Comparison of ENCODE assay signal across 16 cellular contexts in genomic region chr10:70940834-70941568, GRCh38. TPM values are rescaled to one million over a fixed set of nuclear protein-coding genes. Genes with fewer than 3 reads are reported as not detected.
DNase-seq lines count a peak whose midpoint lies in the region; ATAC-seq and TF ChIP-seq lines count a peak whose summit lies in the region.
"Had no signal": no experiment of that assay in that cellular context is flagged by ENCODE, and none has a peak within 500 bp of the region (broad histone marks: within the 10 kb centered on the region; RNA-seq: fewer than 3 reads in every experiment).

No MANE protein-coding gene starts in this region.

- WGBS in psoas muscle, 3 donors = 46 to 51% (median 49%) methylated on average over 6 of the region's 6 CpGs

- H3K4me3 Mint-ChIP-seq in activated T-helper 17 cell treated with anti-CD3 and anti-CD28 coated beads, Interleukin-2, amount 50 U/mL, for 72 hours = no peak overlapping the region
- H3K4me3 Mint-ChIP-seq: activated T-helper 1 cell treated with anti-CD3 and anti-CD28 coated beads, Interleukin-12 subunit alpha, Interleukin-12 subunit beta, Interleukin-2, Interleukin-4 antibody, amounts not matched to agents 30 ng/mL and 10 ng/mL and 1 ng/mL, durations not matched to agents 14 hours and 24 hours and 36 hours; nephron progenitor cell had no signal

- no peak overlapping the region for H3K27ac Mint-ChIP-seq in activated T-helper 17 cell treated with anti-CD3 and anti-CD28 coated beads, Interleukin-2, amount 50 U/mL, for 72 hours
- H3K27ac Mint-ChIP-seq: activated T-helper 1 cell treated with anti-CD3 and anti-CD28 coated beads, Interleukin-12 subunit alpha, Interleukin-12 subunit beta, Interleukin-2, Interleukin-4 antibody, amounts not matched to agents 30 ng/mL and 10 ng/mL and 1 ng/mL, durations not matched to agents 14 hours and 24 hours and 36 hours; nephron progenitor cell had no signal

- no peaks in the 10 kb centered on the region for H3K4me1 Mint-ChIP-seq in activated T-helper 17 cell treated with anti-CD3 and anti-CD28 coated beads, Interleukin-2, amount 50 U/mL, for 72 hours

- TF ChIP-seq CTCF in psoas muscle (IDR thresholded peaks at IDR 0.05) = no peak

- TF ChIP-seq POLR2A in erythroblast (IDR thresholded peaks at IDR 0.05; ENCODE audit: low read length) = no peak

- H3K4me1 ChIP-seq in psoas muscle = peaks cover 7% of the 10 kb centered on the region
- H3K4me1 ChIP-seq: upper lobe of left lung had no signal

- H3K9me3 Mint-ChIP-seq in activated T-helper 17 cell treated with anti-CD3 and anti-CD28 coated beads, Interleukin-2, amount 50 U/mL, for 72 hours = no peaks in the 10 kb centered on the region
- H3K9me3 Mint-ChIP-seq: activated T-helper 1 cell treated with anti-CD3 and anti-CD28 coated beads, Interleukin-12 subunit alpha, Interleukin-12 subunit beta, Interleukin-2, Interleukin-4 antibody, amounts not matched to agents 30 ng/mL and 10 ng/mL and 1 ng/mL, durations not matched to agents 14 hours and 24 hours and 36 hours; nephron progenitor cell had no signal

- no peak overlapping the region for H3K4me3 ChIP-seq in psoas muscle
- H3K4me3 ChIP-seq: esophagus squamous epithelium, upper lobe of left lung had no signal

- peak; percentile 68 to 83 (median 76) for ATAC-seq in psoas muscle
- no peak for ATAC-seq in activated T-helper 17 cell treated with anti-CD3 and anti-CD28 coated beads, Interleukin-2, amount 50 U/mL, for 72 hours (replicated peaks)

- H3K36me3 Mint-ChIP-seq in activated T-helper 17 cell treated with anti-CD3 and anti-CD28 coated beads, Interleukin-2, amount 50 U/mL, for 72 hours (ENCODE audit: low read depth) = no peaks in the 10 kb centered on the region

- H3K27me3 Mint-ChIP-seq in activated T-helper 17 cell treated with anti-CD3 and anti-CD28 coated beads, Interleukin-2, amount 50 U/mL, for 72 hours = no peaks in the 10 kb centered on the region

- no peak overlapping the region for H3K27ac ChIP-seq in psoas muscle
- H3K27ac ChIP-seq: esophagus squamous epithelium, upper lobe of left lung had no signal

- no peaks in the 10 kb centered on the region for H3K9me3 ChIP-seq in psoas muscle
- H3K9me3 ChIP-seq: esophagus squamous epithelium, upper lobe of left lung had no signal

- H3K27me3 ChIP-seq in psoas muscle (ENCODE audit: insufficient read depth in 3 of 3, low read length in 2 of 3) = no peaks in the 10 kb centered on the region
- H3K27me3 ChIP-seq: upper lobe of left lung had no signal

- peak; percentile 50 for DNase-seq in NCI-H146 (lab: John Stamatoyannopoulos, UW)
- DNase-seq in NCI-H146 treated with DMSO at 0.1 percent for 48 hours (lab: John Stamatoyannopoulos, UW; ENCODE audit: unreplicated experiment) = no peak
- DNase-seq in NCI-H82 (lab: John Stamatoyannopoulos, UW) = peak; percentile 88
- peak; percentile 21 to 36 for DNase-seq in erythroblast (lab: John Stamatoyannopoulos, UW)
- DNase-seq in psoas muscle = peak; percentile 30 to 76
- DNase-seq in iPS-NIHi11 (ENCODE audit: low spot score) = no peak
- DNase-seq in GOT3 (lab: John Stamatoyannopoulos, UW) = no peak
- DNase-seq: activated CD4-positive, CD25-positive, alpha-beta regulatory T cell treated with anti-CD3 and anti-CD28 coated beads, Interleukin-2, amount 50 U/mL, for 72 hours; central memory CD4-positive, alpha-beta T cell; esophagus squamous epithelium; kidney glomerular epithelial cell; NCI-H187 treated with DMSO at 0.1 percent for 48 hours; nephron progenitor cell; upper lobe of left lung had no signal

- intact Hi-C loops in psoas muscle (cut with DNase I) = no loop called here

- H3K36me3 ChIP-seq in psoas muscle (ENCODE audit: insufficient read depth in 1 of 2, low read depth in 1 of 2) = no peaks in the 10 kb centered on the region
- H3K36me3 ChIP-seq: esophagus squamous epithelium, upper lobe of left lung had no signal

RNA-seq across cellular contexts. Expression of gene PCBD1, which starts 52.6 kb away (rescaled TPM):
- total RNA-seq in psoas muscle = 100 to 1,000 TPM in 2 of 4 donors, 10 to 100 TPM in 2; 58.9 to 133 (median 95.2) TPM
- 10 to 100 TPM; 53.9 to 92.5 (median 78.3) TPM for polyA plus RNA-seq in psoas muscle
- 10 to 100 TPM; 36.3 to 47.4 TPM for total RNA-seq in activated T-helper 17 cell treated with anti-CD3 and anti-CD28 coated beads, Interleukin-2, amount 50 U/mL, for 72 hours

Comparison
In these comparisons a context has a peak if more than half of its experiments do, and no peak if none do; other contexts are left out.
1. DNase-seq: peak in NCI-H146 (single experiment), NCI-H82 (single experiment), erythroblast (2 of 2) and psoas muscle (2 of 2); none in NCI-H146 treated with DMSO at 0.1 percent for 48 hours (single experiment), iPS-NIHi11 (single experiment) and GOT3 (single experiment).